8 cellular contexts compared by ENCODE assay signal in the genomic region with DNA sequence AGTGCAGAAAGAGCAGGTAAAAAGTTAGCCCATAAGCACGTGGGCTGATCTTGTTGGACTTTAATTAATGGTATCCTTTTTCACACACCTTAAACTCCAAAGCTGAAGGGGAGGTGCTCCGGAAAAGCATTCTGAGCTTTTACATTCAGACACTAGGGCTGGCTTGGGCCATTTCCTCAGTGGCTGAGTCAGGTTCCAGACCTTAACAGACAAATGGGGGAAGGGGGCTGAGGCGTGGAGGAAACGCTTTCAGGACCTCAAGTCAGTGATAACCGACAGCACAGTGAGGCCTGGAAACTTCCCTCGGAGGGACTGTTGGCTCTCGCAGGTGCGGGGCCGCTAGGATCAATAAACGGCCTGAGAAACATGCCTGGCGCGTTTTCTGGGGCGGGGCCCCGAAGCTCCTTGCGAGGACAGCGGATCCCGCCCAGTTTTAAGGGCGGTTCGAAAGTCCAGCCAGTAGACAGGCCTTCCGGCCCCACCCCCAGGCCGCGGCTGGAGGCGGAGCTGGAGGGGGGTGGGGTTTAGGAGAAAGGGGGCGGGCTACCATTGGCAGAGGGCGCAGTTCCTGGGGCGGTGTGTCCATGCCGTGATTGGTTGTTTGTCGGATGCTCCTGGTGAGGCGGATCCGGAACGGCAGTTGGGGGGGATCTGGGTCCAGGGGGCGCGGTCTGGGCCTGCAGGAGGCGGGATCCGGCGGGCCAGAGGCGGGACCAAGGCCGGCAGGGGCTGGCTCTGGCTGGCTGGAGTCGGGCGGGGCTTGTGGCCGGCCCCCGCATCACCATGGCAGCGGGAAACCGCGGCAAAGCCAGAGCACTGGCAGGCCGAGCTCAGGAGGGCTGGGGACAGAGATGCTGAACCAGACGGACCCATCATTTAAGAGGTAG.
DNase-seq lines count a peak whose midpoint lies in the region; ATAC-seq and TF ChIP-seq lines count a peak whose summit lies in the region.

No MANE protein-coding gene starts in this region.

- DNase-seq in AG10803 (ENCODE audit: low read depth) (peak; percentile 98), NCI-H345 treated with DMSO at 0.1 percent for 48 hours (lab: John Stamatoyannopoulos, UW; ENCODE audit: unreplicated experiment) (peak; percentile 97), cerebellar cortex (ENCODE audit: low spot score) (peak; percentile 98), islet precursor cell (peak; percentile 99)
- DNase-seq in activated CD4-positive, CD25-positive, alpha-beta regulatory T cell treated with anti-CD3 and anti-CD28 coated beads, Interleukin-2, amount 50 U/mL, for 16 hours (ENCODE audit: low read depth, low spot score) = peak; percentile 89
- DNase-seq in stimulated activated CD4-positive, alpha-beta T cell treated with anti-CD3 and anti-CD28 coated beads, Interleukin-12 subunit alpha, Interleukin-12 subunit beta, amount 100 ng/mL, for 4 hours = peak; percentile 92

- ATAC-seq in GM19035 (IDR thresholded peaks at IDR 0.05; ENCODE audit: unreplicated experiment) (peak; percentile 94), HG03342 (IDR thresholded peaks at IDR 0.05; ENCODE audit: unreplicated experiment) (peak; percentile 88)

- TF ChIP-seq CTCF in AG10803 (conservative IDR thresholded peaks at IDR 0.05; ENCODE audit: low read length) = peak; percentile 24; the same call in 1 of the 2 replicates

- peak overlapping the region; percentile 62 for H3K4me3 ChIP-seq in AG10803 (ENCODE audit: low read length)

Comparison
In these comparisons a context has a peak if more than half of its experiments do, and no peak if none do; other contexts are left out.
1. Peak in every context shown above with its lines: DNase-seq, ATAC-seq and H3K4me3 ChIP-seq.